In the genomic region with DNA sequence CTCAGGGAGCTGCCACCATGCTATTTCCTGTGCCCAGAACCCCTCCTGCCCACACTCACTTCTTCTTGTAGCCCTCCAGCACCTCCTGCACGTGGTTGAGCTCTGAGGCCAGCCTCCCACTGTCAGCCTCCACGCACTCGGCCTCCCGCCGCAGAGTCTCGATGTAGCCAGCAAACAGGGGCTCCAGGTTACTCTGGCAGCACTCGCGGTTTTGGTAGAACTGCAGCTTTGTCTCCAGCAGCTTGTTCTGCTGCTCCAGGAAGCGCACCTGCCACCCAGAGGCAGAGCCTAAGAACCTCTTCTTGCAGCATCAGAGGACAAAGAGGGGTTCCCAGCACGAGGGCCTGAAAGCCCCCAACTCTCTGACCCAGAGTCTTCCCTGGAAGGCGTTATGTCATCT, we compare ENCODE assay signal across 14 cellular contexts. TPM values are rescaled to one million over a fixed set of nuclear protein-coding genes. Genes with fewer than 3 reads are reported as not detected.
DNase-seq lines count a peak whose midpoint lies in the region; ATAC-seq, FAIRE-seq and TF ChIP-seq lines count a peak whose summit lies in the region.
"Had no signal": no experiment of that assay in that cellular context is flagged by ENCODE, and none has a peak within 500 bp of the region (broad histone marks: within the 10 kb centered on the region; RNA-seq: fewer than 3 reads in every experiment).

No MANE protein-coding gene starts in this region.

- no peaks in the 10 kb centered on the region for H3K36me3 Mint-ChIP-seq in WTC11
- H3K36me3 Mint-ChIP-seq in stimulated activated naive B cell treated with anti-CD40 and anti-IgM and Interleukin-4, amounts not matched to agents 10 μg/mL and 1 μg/mL and 100 μg/mL, for 72 hours = no peaks in the 10 kb centered on the region

- H3K9me3 Mint-ChIP-seq in WTC11 = no peaks in the 10 kb centered on the region
- H3K9me3 Mint-ChIP-seq in stimulated activated naive B cell treated with anti-CD40 and anti-IgM and Interleukin-4, amounts not matched to agents 10 μg/mL and 1 μg/mL and 100 μg/mL, for 72 hours = no peaks in the 10 kb centered on the region
- H3K9me3 Mint-ChIP-seq: dendritic cell treated with granulocyte-macrophage colony-stimulating factor and Interleukin-4, amounts not matched to agents 40 ng/mL and 50 ng/mL, for 4 days; stimulated activated naive CD8-positive, alpha-beta T cell treated with anti-CD3 and anti-CD28 coated beads, Interleukin-15, Interleukin-2, amounts not matched to agents 100 ng/mL and 50 ng/mL, for 24 hours had no signal

- no peak for TF ChIP-seq CTCF in WTC11 (IDR thresholded peaks at IDR 0.05)
- no peak for TF ChIP-seq CTCF in D721Med (IDR thresholded peaks at IDR 0.05; ENCODE audit: insufficient read depth, missing control alignments)

- no peak overlapping the region for H3K4me3 Mint-ChIP-seq in WTC11
- H3K4me3 Mint-ChIP-seq in stimulated activated naive B cell treated with anti-CD40 and anti-IgM and Interleukin-4, amounts not matched to agents 10 μg/mL and 1 μg/mL and 100 μg/mL, for 72 hours = no peak overlapping the region
- H3K4me3 Mint-ChIP-seq: dendritic cell treated with granulocyte-macrophage colony-stimulating factor and Interleukin-4, amounts not matched to agents 40 ng/mL and 50 ng/mL, for 4 days; stimulated activated naive CD8-positive, alpha-beta T cell treated with anti-CD3 and anti-CD28 coated beads, Interleukin-15, Interleukin-2, amounts not matched to agents 100 ng/mL and 50 ng/mL, for 24 hours had no signal

- POLR2A ChIA-PET in WTC11 (lab: Charles Lee) = no interaction called here

- H3K4me1 Mint-ChIP-seq in WTC11 = no peaks in the 10 kb centered on the region
- H3K4me1 Mint-ChIP-seq in stimulated activated naive B cell treated with anti-CD40 and anti-IgM and Interleukin-4, amounts not matched to agents 10 μg/mL and 1 μg/mL and 100 μg/mL, for 72 hours = no peaks in the 10 kb centered on the region

- peak; percentile 47 for ATAC-seq in WTC11
- no peak for ATAC-seq in stimulated activated naive B cell treated with anti-CD40 and anti-IgM and Interleukin-4, amounts not matched to agents 10 μg/mL and 1 μg/mL and 100 μg/mL, for 72 hours (replicated peaks)

- H3K27ac Mint-ChIP-seq in WTC11 = no peak overlapping the region
- H3K27ac Mint-ChIP-seq in stimulated activated naive B cell treated with anti-CD40 and anti-IgM and Interleukin-4, amounts not matched to agents 10 μg/mL and 1 μg/mL and 100 μg/mL, for 72 hours = no peak overlapping the region
- H3K27ac Mint-ChIP-seq: dendritic cell treated with granulocyte-macrophage colony-stimulating factor and Interleukin-4, amounts not matched to agents 40 ng/mL and 50 ng/mL, for 4 days; stimulated activated naive CD8-positive, alpha-beta T cell treated with anti-CD3 and anti-CD28 coated beads, Interleukin-15, Interleukin-2, amounts not matched to agents 100 ng/mL and 50 ng/mL, for 24 hours had no signal

- CTCF ChIA-PET in WTC11 (lab: Charles Lee) = interaction anchor here (0.7 to 2.3 kb wide), 18 partner anchors 9 to 561 kb away, joined by 3 to 23 read pairs (median 4); a partner anchor contains a TSS

- peak; percentile 39 for DNase-seq in NCI-H345 (lab: John Stamatoyannopoulos, UW)
- no peak for DNase-seq in NCI-H345 treated with DMSO at 0.1 percent for 48 hours (lab: John Stamatoyannopoulos, UW; ENCODE audit: unreplicated experiment)
- peak; percentile 33 for DNase-seq in M059J (ENCODE audit: low read depth)
- DNase-seq in WTC11 (ENCODE audit: low spot score) = peak; percentile 27
- DNase-seq in kidney tubule cell (ENCODE audit: low spot score) = peak; percentile 42
- DNase-seq in D721Med (ENCODE audit: insufficient read length, low spot score) = no peak
- DNase-seq in stimulated activated naive B cell treated with anti-CD40 and anti-IgM and Interleukin-4, amounts not matched to agents 10 μg/mL and 1 μg/mL and 100 μg/mL, for 72 hours = no peak
- no peak for DNase-seq in G401 (ENCODE audit: low spot score)
- DNase-seq: activated CD8-positive, alpha-beta memory T cell treated with anti-CD3 and anti-CD28 coated beads, Interleukin-2, amount 50 U/mL, for 4 hours had no signal

- FAIRE-seq in D721Med (lab: Jason Lieb, UNC) = no peak

- in situ Hi-C loops in G401 (cut with HindIII; ENCODE audit: low sequenced_read_pairs) = no loop called here

- H3K27me3 Mint-ChIP-seq in WTC11 (ENCODE audit: low read depth) = peaks cover 5% of the 10 kb centered on the region; the same call in 1 of the 2 replicates
- H3K27me3 Mint-ChIP-seq in stimulated activated naive B cell treated with anti-CD40 and anti-IgM and Interleukin-4, amounts not matched to agents 10 μg/mL and 1 μg/mL and 100 μg/mL, for 72 hours = peaks cover 36 to 43% of the 10 kb centered on the region in 2 donors

TF ChIP-seq in WTC11, 78 proteins besides CTCF, POLR2A, EP300 and RAD21 (continues in another document):
- TF ChIP-seq CREM (CRISPR knock-in tag; IDR thresholded peaks at IDR 0.05) (no peak), CBFB (CRISPR knock-in tag; IDR thresholded peaks at IDR 0.05; ENCODE audit: low read depth) (no peak), NFE2L1 (CRISPR knock-in tag; IDR thresholded peaks at IDR 0.05) (no peak), HMGA2 (CRISPR knock-in tag; IDR thresholded peaks at IDR 0.05) (no peak), NFYB (CRISPR knock-in tag; conservative IDR thresholded peaks at IDR 0.05; ENCODE audit: low read depth) (no peak), RORB (CRISPR knock-in tag; IDR thresholded peaks at IDR 0.05) (no peak), ZNF396 (CRISPR knock-in tag; IDR thresholded peaks at IDR 0.05; ENCODE audit: borderline replicate concordance) (no peak), KAT7 (CRISPR knock-in tag; IDR thresholded peaks at IDR 0.05; ENCODE audit: borderline replicate concordance) (no peak), ZNF317 (CRISPR knock-in tag; IDR thresholded peaks at IDR 0.05; ENCODE audit: borderline replicate concordance, low read depth) (no peak), GTF2I (CRISPR knock-in tag; conservative IDR thresholded peaks at IDR 0.05) (no peak), ZNF232 (CRISPR knock-in tag; IDR thresholded peaks at IDR 0.05) (no peak), OVOL2 (CRISPR knock-in tag; IDR thresholded peaks at IDR 0.05; ENCODE audit: borderline replicate concordance) (no peak)
- TF ChIP-seq, protein P1, sequence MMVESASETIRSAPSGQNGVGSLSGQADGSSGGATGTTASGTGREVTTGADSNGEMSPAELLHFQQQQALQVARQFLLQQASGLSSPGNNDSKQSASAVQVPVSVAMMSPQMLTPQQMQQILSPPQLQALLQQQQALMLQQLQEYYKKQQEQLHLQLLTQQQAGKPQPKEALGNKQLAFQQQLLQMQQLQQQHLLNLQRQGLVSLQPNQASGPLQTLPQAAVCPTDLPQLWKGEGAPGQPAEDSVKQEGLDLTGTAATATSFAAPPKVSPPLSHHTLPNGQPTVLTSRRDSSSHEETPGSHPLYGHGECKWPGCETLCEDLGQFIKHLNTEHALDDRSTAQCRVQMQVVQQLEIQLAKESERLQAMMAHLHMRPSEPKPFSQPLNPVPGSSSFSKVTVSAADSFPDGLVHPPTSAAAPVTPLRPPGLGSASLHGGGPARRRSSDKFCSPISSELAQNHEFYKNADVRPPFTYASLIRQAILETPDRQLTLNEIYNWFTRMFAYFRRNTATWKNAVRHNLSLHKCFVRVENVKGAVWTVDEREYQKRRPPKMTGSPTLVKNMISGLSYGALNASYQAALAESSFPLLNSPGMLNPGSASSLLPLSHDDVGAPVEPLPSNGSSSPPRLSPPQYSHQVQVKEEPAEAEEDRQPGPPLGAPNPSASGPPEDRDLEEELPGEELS (CRISPR knock-in tag; IDR thresholded peaks at IDR 0.05) = no peak
- TF ChIP-seq, protein P2, sequence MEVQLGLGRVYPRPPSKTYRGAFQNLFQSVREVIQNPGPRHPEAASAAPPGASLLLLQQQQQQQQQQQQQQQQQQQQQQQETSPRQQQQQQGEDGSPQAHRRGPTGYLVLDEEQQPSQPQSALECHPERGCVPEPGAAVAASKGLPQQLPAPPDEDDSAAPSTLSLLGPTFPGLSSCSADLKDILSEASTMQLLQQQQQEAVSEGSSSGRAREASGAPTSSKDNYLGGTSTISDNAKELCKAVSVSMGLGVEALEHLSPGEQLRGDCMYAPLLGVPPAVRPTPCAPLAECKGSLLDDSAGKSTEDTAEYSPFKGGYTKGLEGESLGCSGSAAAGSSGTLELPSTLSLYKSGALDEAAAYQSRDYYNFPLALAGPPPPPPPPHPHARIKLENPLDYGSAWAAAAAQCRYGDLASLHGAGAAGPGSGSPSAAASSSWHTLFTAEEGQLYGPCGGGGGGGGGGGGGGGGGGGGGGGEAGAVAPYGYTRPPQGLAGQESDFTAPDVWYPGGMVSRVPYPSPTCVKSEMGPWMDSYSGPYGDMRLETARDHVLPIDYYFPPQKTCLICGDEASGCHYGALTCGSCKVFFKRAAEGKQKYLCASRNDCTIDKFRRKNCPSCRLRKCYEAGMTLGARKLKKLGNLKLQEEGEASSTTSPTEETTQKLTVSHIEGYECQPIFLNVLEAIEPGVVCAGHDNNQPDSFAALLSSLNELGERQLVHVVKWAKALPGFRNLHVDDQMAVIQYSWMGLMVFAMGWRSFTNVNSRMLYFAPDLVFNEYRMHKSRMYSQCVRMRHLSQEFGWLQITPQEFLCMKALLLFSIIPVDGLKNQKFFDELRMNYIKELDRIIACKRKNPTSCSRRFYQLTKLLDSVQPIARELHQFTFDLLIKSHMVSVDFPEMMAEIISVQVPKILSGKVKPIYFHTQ (CRISPR knock-in tag; IDR thresholded peaks at IDR 0.05) = no peak
- TF ChIP-seq, protein P3, sequence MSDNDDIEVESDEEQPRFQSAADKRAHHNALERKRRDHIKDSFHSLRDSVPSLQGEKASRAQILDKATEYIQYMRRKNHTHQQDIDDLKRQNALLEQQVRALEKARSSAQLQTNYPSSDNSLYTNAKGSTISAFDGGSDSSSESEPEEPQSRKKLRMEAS (CRISPR knock-in tag; IDR thresholded peaks at IDR 0.05) = no peak
- TF ChIP-seq, protein P4, sequence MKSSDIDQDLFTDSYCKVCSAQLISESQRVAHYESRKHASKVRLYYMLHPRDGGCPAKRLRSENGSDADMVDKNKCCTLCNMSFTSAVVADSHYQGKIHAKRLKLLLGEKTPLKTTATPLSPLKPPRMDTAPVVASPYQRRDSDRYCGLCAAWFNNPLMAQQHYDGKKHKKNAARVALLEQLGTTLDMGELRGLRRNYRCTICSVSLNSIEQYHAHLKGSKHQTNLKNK (CRISPR knock-in tag; IDR thresholded peaks at IDR 0.05) = no peak

RNA-seq across cellular contexts. Expression of a gene that starts 2.1 kb away (rescaled TPM):
- total RNA-seq in M059J (2014; rRNA removed; shearing (Covaris generic)) = 0.22 TPM in 1 of 2 replicates, not detected in the other
- not detected in 3 replicates for total RNA-seq in WTC11 (2021)
- 0.07 TPM in 1 of 2 replicates, not detected in the other for total RNA-seq in G401 (2014; rRNA removed; shearing (Covaris generic))
- total RNA-seq: right atrium auricular region, SJSA1, vagina had no signal

RNA-seq across cellular contexts. Expression of a gene that starts 27.8 kb away (rescaled TPM):
- total RNA-seq in M059J (2014; rRNA removed; shearing (Covaris generic)) = 320 and 412 TPM in 2 replicates
- total RNA-seq in WTC11 (2021) = 0.21 to 0.70 TPM (median 0.34 TPM) in 3 replicates
- total RNA-seq in G401 (2014; rRNA removed; shearing (Covaris generic)) = not detected in 2 replicates
- total RNA-seq: right atrium auricular region, vagina had no signal

RNA-seq across cellular contexts. Expression of a gene that starts 44.7 kb away (rescaled TPM):
- 5.8 and 8.1 TPM in 2 replicates for total RNA-seq in M059J (2014; rRNA removed; shearing (Covaris generic))
- total RNA-seq in WTC11 (2021) = 0.11 to 0.18 TPM in 2 of 3 replicates, not detected in the other
- total RNA-seq in G401 (2014; rRNA removed; shearing (Covaris generic)) = not detected in 2 replicates
- total RNA-seq: right atrium auricular region, vagina had no signal

RNA-seq across cellular contexts. Expression of a gene that starts 48.2 kb away (rescaled TPM):
- total RNA-seq in M059J (2014; rRNA removed; shearing (Covaris generic)) = not detected in 2 replicates
- not detected in 3 replicates for total RNA-seq in WTC11 (2021)
- total RNA-seq in G401 (2014; rRNA removed; shearing (Covaris generic)) = not detected in 2 replicates
- total RNA-seq: right atrium auricular region, SJSA1, vagina had no signal

Comparison
In these comparisons a context has a peak if more than half of its experiments do, and no peak if none do; other contexts are left out.
1. DNase-seq: peak in NCI-H345 (single experiment), M059J (single experiment), WTC11 (single experiment) and kidney tubule cell (single experiment); none in NCI-H345 treated with DMSO at 0.1 percent for 48 hours (single experiment), D721Med (single experiment), stimulated activated naive B cell treated with anti-CD40 and anti-IgM and Interleukin-4, amounts not matched to agents 10 μg/mL and 1 μg/mL and 100 μg/mL, for 72 hours (single experiment) and G401 (single experiment).
2. RNA of a gene that starts 27.8 kb away (total RNA-seq): 320 to 412 TPM in M059J; 0.21 to 0.70 TPM in WTC11 and not detected in G401; every median in the first group is over 100 times any median in the second.